8 cellular contexts compared by ENCODE assay signal in the genomic region with DNA sequence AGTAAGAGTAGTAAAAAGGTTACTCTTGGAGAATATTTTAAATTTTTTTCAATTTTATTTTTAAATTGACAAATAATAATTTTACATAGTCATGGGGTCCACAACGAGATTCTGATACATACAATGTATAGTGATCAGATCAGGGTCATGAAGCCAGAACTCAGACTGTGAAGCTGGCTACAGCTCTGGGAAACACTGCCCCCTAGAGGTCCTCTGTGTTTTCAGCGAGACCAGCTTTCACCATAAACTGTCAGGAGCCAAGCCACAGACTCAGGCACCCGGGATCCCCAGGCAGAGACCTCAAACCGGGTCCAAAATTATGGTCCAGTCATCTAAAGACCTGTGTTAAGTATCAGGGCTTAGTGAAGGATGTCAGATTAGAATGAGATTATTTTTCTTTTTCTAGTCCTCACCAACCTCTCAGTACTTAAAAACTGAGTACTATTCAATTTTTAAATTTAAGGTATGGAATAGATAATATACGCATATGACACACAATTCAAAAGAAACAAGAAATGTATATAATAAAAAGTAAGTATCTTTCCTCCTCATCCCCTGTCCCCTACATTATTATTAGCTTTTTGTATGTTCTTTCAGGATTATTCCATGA.
DNase-seq lines count a peak whose midpoint lies in the region; ATAC-seq and TF ChIP-seq lines count a peak whose summit lies in the region.

No MANE protein-coding gene starts in this region.

- POLR2A ChIA-PET in activated CD4-positive, alpha-beta memory T cell treated with anti-CD3 and anti-CD28 coated beads, Interleukin-2, amount 10 ng/mL, durations not matched to agents 7 days and 5 days (lab: Charles Lee) = no interaction called here

- WGBS in hepatocyte (ENCODE audit: low lambda C conversion rate, missing lambda C conversion rate) = 40% methylated on average over 5 of the region's 5 CpGs

- no peaks in the 10 kb centered on the region for H3K4me1 ChIP-seq in hepatocyte (ENCODE audit: insufficient read depth)

- H3K27me3 ChIP-seq in hepatocyte = no peaks in the 10 kb centered on the region

- no peaks in the 10 kb centered on the region for H3K9me3 ChIP-seq in hepatocyte (ENCODE audit: low read depth)

- no peak overlapping the region for H2AFZ ChIP-seq in hepatocyte

- no peaks in the 10 kb centered on the region for H3K9me2 ChIP-seq in hepatocyte (replicated peaks; ENCODE audit: insufficient read depth)

- no peaks in the 10 kb centered on the region for H3K36me3 ChIP-seq in hepatocyte (replicated peaks; ENCODE audit: insufficient read depth, low read depth)

- CTCF ChIA-PET in activated CD4-positive, alpha-beta memory T cell treated with anti-CD3 and anti-CD28 coated beads, Interleukin-2, amount 10 ng/mL, durations not matched to agents 7 days and 5 days (lab: Charles Lee) = interaction anchor here (0.5 kb wide), 1 partner anchor 57 kb away, joined by 3 read pairs; no protein-coding TSS in a partner anchor

- no peaks in the 10 kb centered on the region for H3K79me2 ChIP-seq in hepatocyte

- no peaks in the 10 kb centered on the region for H4K20me1 ChIP-seq in hepatocyte (ENCODE audit: insufficient read depth, poor library complexity, severe bottlenecking)

- no peak overlapping the region for H3K27ac Mint-ChIP-seq in activated CD4-positive, alpha-beta memory T cell treated with anti-CD3 and anti-CD28 coated beads, Interleukin-2, amount 10 ng/mL, durations not matched to agents 7 days and 5 days

- H3K4me1 Mint-ChIP-seq in activated CD4-positive, alpha-beta memory T cell treated with anti-CD3 and anti-CD28 coated beads, Interleukin-2, amount 10 ng/mL, durations not matched to agents 7 days and 5 days = no peaks in the 10 kb centered on the region

- H3K36me3 Mint-ChIP-seq in activated CD4-positive, alpha-beta memory T cell treated with anti-CD3 and anti-CD28 coated beads, Interleukin-2, amount 10 ng/mL, durations not matched to agents 7 days and 5 days (ENCODE audit: low read depth) = no peaks in the 10 kb centered on the region

- H3K27ac ChIP-seq in hepatocyte = no peak overlapping the region

- no peaks in the 10 kb centered on the region for H3K27me3 Mint-ChIP-seq in activated CD4-positive, alpha-beta memory T cell treated with anti-CD3 and anti-CD28 coated beads, Interleukin-2, amount 10 ng/mL, durations not matched to agents 7 days and 5 days

- in situ Hi-C loops in ACHN (cut with HindIII; ENCODE audit: low pct_ligation_motif_present, low pct_unique_long_range_greater_than_20kb, low sequenced_read_pairs) = no loop called here

- H3K4me2 ChIP-seq in hepatocyte = no peak overlapping the region

- ATAC-seq in HG02798 (IDR thresholded peaks at IDR 0.05; ENCODE audit: poor library complexity, unreplicated experiment) = peak; percentile 80

- TF ChIP-seq CTCF in GM12865 (IDR thresholded peaks at IDR 0.05; ENCODE audit: insufficient read depth, low read depth, low read length, missing control alignments) (peak; percentile 50), hepatocyte (IDR thresholded peaks at IDR 0.05; ENCODE audit: poor library complexity) (peak; percentile 66)

- no peak overlapping the region for H3K4me3 Mint-ChIP-seq in activated CD4-positive, alpha-beta memory T cell treated with anti-CD3 and anti-CD28 coated beads, Interleukin-2, amount 10 ng/mL, durations not matched to agents 7 days and 5 days

- H3K9me3 Mint-ChIP-seq in activated CD4-positive, alpha-beta memory T cell treated with anti-CD3 and anti-CD28 coated beads, Interleukin-2, amount 10 ng/mL, durations not matched to agents 7 days and 5 days = no peaks in the 10 kb centered on the region

- no peak overlapping the region for H3K4me3 ChIP-seq in GM12865 (ENCODE audit: low read depth, low read length)
- no peak overlapping the region for H3K4me3 ChIP-seq in hepatocyte

- DNase-seq in ACHN = peak; percentile 54
- DNase-seq in GM12865 (ENCODE audit: low read depth) = peak; percentile 9
- DNase-seq in NCI-H187 treated with DMSO at 0.1 percent for 48 hours (lab: John Stamatoyannopoulos, UW) = peak; percentile 5
- peak; percentile 22 for DNase-seq in activated CD4-positive, alpha-beta memory T cell treated with anti-CD3 and anti-CD28 coated beads, Interleukin-2, amount 10 ng/mL, durations not matched to agents 7 days and 5 days
- peak; percentile 74 for DNase-seq in hepatocyte (ENCODE audit: low spot score)
- peak; percentile 22 for DNase-seq in stimulated activated CD4-positive, alpha-beta T cell treated with anti-CD3 and anti-CD28 coated beads, Interleukin-1b, Interleukin-23, amount 100 ng/mL, for 48 hours
- DNase-seq in effector CD4-positive, alpha-beta T cell = no peak
